Comparison of ENCODE assay signal across 21 cellular contexts in genomic region chr16:5874899-5875298, GRCh38.
A peak's percentile ranks its signal among the peaks of the same experiment; 100 is the strongest.
DNase-seq lines count a peak whose midpoint lies in the region; ATAC-seq and TF ChIP-seq lines count a peak whose summit lies in the region.
"Had no signal": no experiment of that assay in that cellular context is flagged by ENCODE, and none has a peak within 500 bp of the region (broad histone marks: within the 10 kb centered on the region; RNA-seq: fewer than 3 reads in every experiment).

No MANE protein-coding gene starts in this region.

- no peak overlapping the region for H3K27ac ChIP-seq in right atrium auricular region
- H3K27ac ChIP-seq: PC-9 had no signal

- ATAC-seq in HG03442 (IDR thresholded peaks at IDR 0.05; ENCODE audit: unreplicated experiment), result no peak
- ATAC-seq: HCT116, HepG2, T-cell had no signal

- no peak overlapping the region for H3K4me3 ChIP-seq in right atrium auricular region
- H3K4me3 ChIP-seq: PC-9 had no signal

- H3K27me3 ChIP-seq in right atrium auricular region, result no peaks in the 10 kb centered on the region

- DNase-seq in M059J (ENCODE audit: low read depth) (peak; percentile 76), NCI-H69 (lab: John Stamatoyannopoulos, UW) (peak; percentile 11), astrocyte of the hippocampus (ENCODE audit: low read depth, low spot score) (peak; percentile 25), putamen (ENCODE audit: low spot score) (peak; percentile 15), right atrium auricular region (ENCODE audit: low spot score) (no peak), NCI-H524 treated with DMSO at 0.1 percent for 48 hours (lab: John Stamatoyannopoulos, UW) (no peak)
- DNase-seq: GF-D8, Karpas-422, MV-4-11, NCI-H1105, NCI-H1436 treated with DMSO at 0.1 percent for 48 hours, NCI-H2029 treated with DMSO at 0.1 percent for 48 hours, NCI-H345, NCI-H510A treated with DMSO at 0.1 percent for 48 hours, PC-9, RPMI8226, SHP77, T-cell had no signal

- no peaks in the 10 kb centered on the region for H3K4me1 ChIP-seq in right atrium auricular region

- H3K9me3 ChIP-seq in right atrium auricular region, result no peaks in the 10 kb centered on the region

- H3K36me3 ChIP-seq in right atrium auricular region, result no peaks in the 10 kb centered on the region

- no peak for TF ChIP-seq CTCF in right atrium auricular region (IDR thresholded peaks at IDR 0.05)

Comparison
In these comparisons a context has a peak if more than half of its experiments do, and no peak if none do; other contexts are left out.
1. DNase-seq: peak in M059J (single experiment), NCI-H69 (single experiment), astrocyte of the hippocampus (single experiment) and putamen (single experiment); none in right atrium auricular region (single experiment) and NCI-H524 treated with DMSO at 0.1 percent for 48 hours (single experiment).